Comparison of ENCODE assay signal across 24 cellular contexts in genomic region chr1:35935989-35936388, GRCh38. TPM values are rescaled to one million over a fixed set of nuclear protein-coding genes. Genes with fewer than 3 reads are reported as not detected.
DNase-seq lines count a peak whose midpoint lies in the region; ATAC-seq and TF ChIP-seq lines count a peak whose summit lies in the region.
"Had no signal": no experiment of that assay in that cellular context is flagged by ENCODE, and none has a peak within 500 bp of the region (broad histone marks: within the 10 kb centered on the region; RNA-seq: fewer than 3 reads in every experiment).

No MANE protein-coding gene starts in this region.

- TF ChIP-seq CTCF in IMR-90 (conservative IDR thresholded peaks at IDR 0.05; ENCODE audit: low read depth, low read length) = no peak
- TF ChIP-seq CTCF in astrocyte of the cerebellum (IDR thresholded peaks at IDR 0.05; ENCODE audit: low read depth, low read length, missing control alignments) = no peak
- TF ChIP-seq CTCF in gastroesophageal sphincter (IDR thresholded peaks at IDR 0.05) = no peak
- TF ChIP-seq CTCF in ovary (IDR thresholded peaks at IDR 0.05) = no peak
- TF ChIP-seq CTCF in GM10266 (IDR thresholded peaks at IDR 0.05; ENCODE audit: control insufficient read depth, insufficient read depth, low read depth, missing control alignments) = no peak

- H2AK5ac ChIP-seq in IMR-90 (ENCODE audit: low read depth, low read length) = no peak overlapping the region

- H2AK9ac ChIP-seq in IMR-90 (replicated peaks; ENCODE audit: low read depth, low read length, poor library complexity) = no peak overlapping the region

- no peak for TF ChIP-seq POLR2A in IMR-90 (IDR thresholded peaks at IDR 0.05; ENCODE audit: low read depth, low read length)
- no peak for TF ChIP-seq POLR2A in gastroesophageal sphincter (IDR thresholded peaks at IDR 0.05)
- no peak for TF ChIP-seq POLR2A in ovary (IDR thresholded peaks at IDR 0.05)

- no peak for TF ChIP-seq RAD21 in IMR-90 (IDR thresholded peaks at IDR 0.05; ENCODE audit: low read length)

- H3K9me3 ChIP-seq in IMR-90 (ENCODE audit: control insufficient read depth, insufficient read depth, low read length) = no peaks in the 10 kb centered on the region
- no peaks in the 10 kb centered on the region for H3K9me3 ChIP-seq in gastroesophageal sphincter
- H3K9me3 ChIP-seq in ovary = no peaks in the 10 kb centered on the region
- H3K9me3 ChIP-seq: esophagus squamous epithelium, psoas muscle, testis, uterus had no signal

- H3K27me3 Mint-ChIP-seq in activated CD4-positive, alpha-beta T cell treated with anti-CD3 and anti-CD28 coated beads, Interleukin-2, amount 10 ng/mL, durations not matched to agents 24 days and 14 days = no peaks in the 10 kb centered on the region
- H3K27me3 Mint-ChIP-seq: CD4-positive, CD25-positive, alpha-beta regulatory T cell; natural killer cell treated with Interleukin-12 subunit alpha and Interleukin-12 subunit beta and Interleukin-15 and Interleukin-18, amount 100 ng/mL, for 72 hours; T-helper 17 cell had no signal

- dilution Hi-C loops in IMR-90 (cut with HindIII; ENCODE audit: low sequenced_read_pairs, unreplicated experiment) = no loop called here

- peaks cover 5% of the 10 kb centered on the region; the same call in 1 of the 2 replicates for H3K9me1 ChIP-seq in IMR-90 (ENCODE audit: insufficient read depth, low read length)

- no peak overlapping the region for H3K4ac ChIP-seq in IMR-90 (ENCODE audit: low read depth, low read length)

- H3K4me1 Mint-ChIP-seq in activated CD4-positive, alpha-beta T cell treated with anti-CD3 and anti-CD28 coated beads, Interleukin-2, amount 10 ng/mL, durations not matched to agents 24 days and 14 days = peaks cover 25% of the 10 kb centered on the region

- no peak overlapping the region for H2BK20ac ChIP-seq in IMR-90 (ENCODE audit: low read depth, low read length)

- H4K8ac ChIP-seq in IMR-90 (ENCODE audit: low read depth in 2 of 2, low read length in 2 of 2) = no peak overlapping the region

- H3K56ac ChIP-seq in IMR-90 (ENCODE audit: extremely low read depth, insufficient read depth, low read length) = no peak overlapping the region

- TF ChIP-seq EP300 in gastroesophageal sphincter (IDR thresholded peaks at IDR 0.05) (no peak), ovary (IDR thresholded peaks at IDR 0.05) (no peak)

- intact Hi-C loops in IMR-90 (cut with micrococcal nuclease) = loop anchor here (10.0 kb wide), 1 partner anchor 149 kb away; the partner anchor contains the start of genes ADPRS and TEKT2
- intact Hi-C loops in ovary (cut with DNase I) = no loop called here
- intact Hi-C loops in activated CD4-positive, alpha-beta T cell treated with anti-CD3 and anti-CD28 coated beads, Interleukin-2, amount 10 ng/mL, durations not matched to agents 24 days and 14 days (cut with micrococcal nuclease) = no loop called here

- H3K14ac ChIP-seq in IMR-90 (replicated peaks; ENCODE audit: low read depth, low read length) = no peak overlapping the region

- ATAC-seq in IMR-90 (ENCODE audit: low read depth) (no peak), gastroesophageal sphincter (no peak)
- ATAC-seq: activated T-cell treated with anti-CD3 and anti-CD28 coated beads, Interleukin-2, amount 50 U/mL, for 72 hours; psoas muscle; T-helper 17 cell had no signal

- peak overlapping the region; percentile 29; the same call in 1 of the 2 replicates for H3K4me2 ChIP-seq in IMR-90 (ENCODE audit: low read depth, low read length)

- CTCF ChIA-PET in IMR-90 (lab: Yijun Ruan, JAX) = no interaction called here

- BruUV-seq in IMR-90 (replicated peaks; lab: Mats Ljungman, UMichigan) = no TSS peak

- H3K4me3 Mint-ChIP-seq in activated CD4-positive, alpha-beta T cell treated with anti-CD3 and anti-CD28 coated beads, Interleukin-2, amount 10 ng/mL, durations not matched to agents 24 days and 14 days = no peak overlapping the region
- H3K4me3 Mint-ChIP-seq: activated naive CD4-positive, alpha-beta T cell treated with anti-CD3 and anti-CD28 coated beads for 36 hours; activated T-cell treated with anti-CD3 and anti-CD28 coated beads, Interleukin-2, amount 50 U/mL, for 72 hours; T-helper 17 cell had no signal

- H2BK5ac ChIP-seq in IMR-90 (ENCODE audit: low read depth, low read length, poor library complexity, severe bottlenecking) = no peak overlapping the region

- no peak overlapping the region for H2BK120ac ChIP-seq in IMR-90 (ENCODE audit: low read depth, low read length)

- peaks cover 7% of the 10 kb centered on the region for H3K36me3 Mint-ChIP-seq in activated CD4-positive, alpha-beta T cell treated with anti-CD3 and anti-CD28 coated beads, Interleukin-2, amount 10 ng/mL, durations not matched to agents 24 days and 14 days (ENCODE audit: low read depth)

- peaks cover 14 to 49% of the 10 kb centered on the region in 2 experiments for H3K79me1 ChIP-seq in IMR-90 (ENCODE audit: low read depth in 1 of 2, low read length in 2 of 2)

- H3K9me3 Mint-ChIP-seq in activated CD4-positive, alpha-beta T cell treated with anti-CD3 and anti-CD28 coated beads, Interleukin-2, amount 10 ng/mL, durations not matched to agents 24 days and 14 days = no peaks in the 10 kb centered on the region
- H3K9me3 Mint-ChIP-seq: activated naive CD4-positive, alpha-beta T cell treated with anti-CD3 and anti-CD28 coated beads for 36 hours; activated T-cell treated with anti-CD3 and anti-CD28 coated beads, Interleukin-2, amount 50 U/mL, for 72 hours; CD4-positive, CD25-positive, alpha-beta regulatory T cell; natural killer cell treated with Interleukin-12 subunit alpha and Interleukin-12 subunit beta and Interleukin-15 and Interleukin-18, amount 100 ng/mL, for 72 hours had no signal

- DNase-seq in IMR-90 (no peak), astrocyte of the cerebellum (ENCODE audit: low read depth) (peak; percentile 55), ovary (no peak), GM10266 (ENCODE audit: extremely low spot score) (no peak)
- DNase-seq in activated CD4-positive, alpha-beta T cell treated with anti-CD3 and anti-CD28 coated beads, Interleukin-2, amount 10 ng/mL, durations not matched to agents 24 days and 14 days = no peak
- DNase-seq: activated CD4-positive, alpha-beta T cell treated with anti-CD3 and anti-CD28 coated beads for 4 hours; activated naive CD4-positive, alpha-beta T cell treated with anti-CD3 and anti-CD28 coated beads for 36 hours; activated T-cell treated with anti-CD3 and anti-CD28 coated beads, Interleukin-2, amount 50 U/mL, for 72 hours; amniotic stem cell; CD4-positive, CD25-positive, alpha-beta regulatory T cell; DMS 273 treated with DMSO at 0.1 percent for 48 hours; effector memory CD4-positive, alpha-beta T cell; esophagus squamous epithelium; NCI-H1092; NCI-H2081; psoas muscle; SIG-M5; stimulated activated CD4-positive, alpha-beta T cell treated with anti-CD3 and anti-CD28 coated beads, Interleukin-1b, Interleukin-23, amount 100 ng/mL, for 48 hours; T-helper 17 cell; testis; uterus had no signal

- H3K27ac ChIP-seq in IMR-90 (ENCODE audit: insufficient read depth, low read length) (no peak overlapping the region), gastroesophageal sphincter (peak overlapping the region in 3 of 4 donors; percentile 5 to 20 (median 16)), temporal lobe (ENCODE audit: low read depth, low read length) (peak overlapping the region; percentile 4), ovary (no peak overlapping the region)
- H3K27ac ChIP-seq: psoas muscle, testis, uterus had no signal

- in situ Hi-C loops in IMR-90 (cut with MboI; ENCODE audit: low sequenced_read_pairs) (no loop called here), astrocyte of the cerebellum (cut with HindIII; ENCODE audit: low sequenced_read_pairs) (no loop called here)

- no peak overlapping the region for H3K9ac ChIP-seq in IMR-90 (ENCODE audit: low read depth, low read length)

- H3K27me3 ChIP-seq in IMR-90 (ENCODE audit: control insufficient read depth, insufficient read depth, low read length) (no peaks in the 10 kb centered on the region), gastroesophageal sphincter (no peaks in the 10 kb centered on the region), ovary (no peaks in the 10 kb centered on the region)
- H3K27me3 ChIP-seq: esophagus squamous epithelium, testis, uterus had no signal

- POLR2A ChIA-PET in IMR-90 (lab: Charles Lee; ENCODE audit: unreplicated experiment) = no interaction called here

- no peaks in the 10 kb centered on the region for H3K36me3 ChIP-seq in IMR-90 (ENCODE audit: control insufficient read depth, insufficient read depth, low read length)
- no peaks in the 10 kb centered on the region for H3K36me3 ChIP-seq in gastroesophageal sphincter
- no peaks in the 10 kb centered on the region for H3K36me3 ChIP-seq in ovary
- H3K36me3 ChIP-seq: esophagus squamous epithelium, uterus had no signal

- H3K27ac Mint-ChIP-seq in activated CD4-positive, alpha-beta T cell treated with anti-CD3 and anti-CD28 coated beads, Interleukin-2, amount 10 ng/mL, durations not matched to agents 24 days and 14 days = no peak overlapping the region
- H3K27ac Mint-ChIP-seq: activated naive CD4-positive, alpha-beta T cell treated with anti-CD3 and anti-CD28 coated beads for 36 hours; activated T-cell treated with anti-CD3 and anti-CD28 coated beads, Interleukin-2, amount 50 U/mL, for 72 hours; CD4-positive, CD25-positive, alpha-beta regulatory T cell; T-helper 17 cell had no signal

- H3K23ac ChIP-seq in IMR-90 (ENCODE audit: low read depth, low read length) = no peak overlapping the region

- H4K5ac ChIP-seq in IMR-90 (ENCODE audit: low read depth, low read length) = no peak overlapping the region

- no peak overlapping the region for H2BK15ac ChIP-seq in IMR-90 (ENCODE audit: low read depth, low read length)

- H3K4me1 ChIP-seq in IMR-90 (ENCODE audit: control insufficient read depth, insufficient read depth, low read length) (peaks cover 5% of the 10 kb centered on the region), gastroesophageal sphincter (peaks cover 7 to 50% (median 9%) of the 10 kb centered on the region in 3 donors), ovary (ENCODE audit: insufficient read depth) (no peaks in the 10 kb centered on the region)

- H3K4me3 ChIP-seq in IMR-90 (ENCODE audit: insufficient read depth, low read depth, low read length) (no peak overlapping the region), astrocyte of the cerebellum (ENCODE audit: low read depth, low read length) (no peak overlapping the region), gastroesophageal sphincter (no peak overlapping the region), ovary (no peak overlapping the region)
- H3K4me3 ChIP-seq: esophagus squamous epithelium, psoas muscle, testis, uterus had no signal

- peaks cover 16% of the 10 kb centered on the region for H4K20me1 ChIP-seq in IMR-90 (ENCODE audit: insufficient read depth, low read length)

- no peak overlapping the region for H2AFZ ChIP-seq in IMR-90 (replicated peaks; ENCODE audit: low read length, poor library complexity)

- no peak overlapping the region for H3K18ac ChIP-seq in IMR-90 (ENCODE audit: low read depth, low read length)

- H4K91ac ChIP-seq in IMR-90 (ENCODE audit: insufficient read depth, low read depth, low read length) = no peak overlapping the region

RNA-seq across cellular contexts. Expression of gene AGO3, which starts 5.1 kb away (rescaled TPM):
- 18.1 and 25.6 TPM in 2 replicates for total RNA-seq in IMR-90 (2012; rRNA removed)
- polyA plus RNA-seq in IMR-90 (2012; rRNA removed) = 8.9 and 10.4 TPM in 2 replicates
- polyA plus RNA-seq in IMR-90 (2012; cell fraction: cytosol; rRNA removed) = 3.6 and 7.8 TPM in 2 replicates
- polyA plus RNA-seq in IMR-90 (2012; cell fraction: nucleus; rRNA removed; ENCODE audit: low replicate concordance) = 6.7 and 16.5 TPM in 2 replicates
- 10 to 100 TPM; 33.9 to 36.9 (median 34.2) TPM for total RNA-seq in gastroesophageal sphincter
- 18.9 TPM for total RNA-seq in temporal lobe
- 10 to 100 TPM; 15.4 to 44.1 (median 31.5) TPM for total RNA-seq in ovary
- 10 to 100 TPM in 1 of 2 donors, 1 to 10 TPM in 1; 3.8 to 11.2 TPM for polyA plus RNA-seq in ovary
- total RNA-seq in activated CD4-positive, alpha-beta T cell treated with anti-CD3 and anti-CD28 coated beads, Interleukin-2, amount 10 ng/mL, durations not matched to agents 24 days and 14 days = 25.9 and 32.1 TPM in 2 replicates

RNA-seq across cellular contexts. Expression of gene AGO1, which starts 53.0 kb away (rescaled TPM):
- total RNA-seq in IMR-90 (2012; rRNA removed) (17.2 and 21.5 TPM in 2 replicates), gastroesophageal sphincter (10 to 100 TPM; 19.5 to 39.5 (median 24.1) TPM), temporal lobe (15.5 TPM), ovary (10 to 100 TPM; 10.1 to 34.0 (median 29.8) TPM)
- polyA plus RNA-seq in IMR-90 (2012; rRNA removed) (11.3 TPM in 2 replicates), ovary (10 to 100 TPM in 1 of 2 donors, 1 to 10 TPM in 1; 5.1 to 16.3 TPM)
- 4.8 and 5.9 TPM in 2 replicates for polyA plus RNA-seq in IMR-90 (2012; cell fraction: cytosol; rRNA removed)
- polyA plus RNA-seq in IMR-90 (2012; cell fraction: nucleus; rRNA removed; ENCODE audit: low replicate concordance) = 9.8 and 10.9 TPM in 2 replicates
- 38.6 and 39.1 TPM in 2 replicates for total RNA-seq in activated CD4-positive, alpha-beta T cell treated with anti-CD3 and anti-CD28 coated beads, Interleukin-2, amount 10 ng/mL, durations not matched to agents 24 days and 14 days

Comparison
In these comparisons a context has a peak if more than half of its experiments do, and no peak if none do; other contexts are left out.
1. H3K27ac ChIP-seq: peak in gastroesophageal sphincter (3 of 4) and temporal lobe (single experiment); none in IMR-90 (single experiment) and ovary (0 of 2).